In genomic region chr10:33267708-33268107, GRCh38 we compare ENCODE assay signal across 20 cellular contexts.
DNase-seq lines count a peak whose midpoint lies in the region; ATAC-seq and TF ChIP-seq lines count a peak whose summit lies in the region.
"Had no signal": no experiment of that assay in that cellular context is flagged by ENCODE, and none has a peak within 500 bp of the region (broad histone marks: within the 10 kb centered on the region; RNA-seq: fewer than 3 reads in every experiment).

No MANE protein-coding gene starts in this region.

- H3K4me1 ChIP-seq in ACC112 (ENCODE audit: control insufficient read depth, insufficient read depth, low read length, unreplicated experiment), result peaks cover 63% of the 10 kb centered on the region
- peaks cover 13 to 17% of the 10 kb centered on the region in 2 donors for H3K4me1 ChIP-seq in left lung

- H3K27me3 ChIP-seq in ACC112 (ENCODE audit: insufficient read depth, low read length), result no peaks in the 10 kb centered on the region
- no peaks in the 10 kb centered on the region for H3K27me3 ChIP-seq in left lung

- no peak for ATAC-seq in natural killer cell treated with Interleukin-12 subunit alpha and Interleukin-12 subunit beta and Interleukin-15 and Interleukin-18, amount 100 ng/mL, for 72 hours
- no peak for ATAC-seq in left lung
- no peak for ATAC-seq in HG03039 (IDR thresholded peaks at IDR 0.05; ENCODE audit: unreplicated experiment)
- ATAC-seq in GM21619 (IDR thresholded peaks at IDR 0.05; ENCODE audit: unreplicated experiment), result no peak
- no peak for ATAC-seq in activated T-helper 17 cell treated with anti-CD3 and anti-CD28 coated beads, Interleukin-2, amount 50 U/mL, for 72 hours (replicated peaks)
- ATAC-seq: Right ventricle myocardium inferior had no signal

- H3K36me3 Mint-ChIP-seq in chondrocyte (ENCODE audit: low read depth), result peaks cover 11% of the 10 kb centered on the region
- no peaks in the 10 kb centered on the region for H3K36me3 Mint-ChIP-seq in natural killer cell treated with Interleukin-12 subunit alpha and Interleukin-12 subunit beta and Interleukin-15 and Interleukin-18, amount 100 ng/mL, for 72 hours
- H3K36me3 Mint-ChIP-seq in activated T-helper 17 cell treated with anti-CD3 and anti-CD28 coated beads, Interleukin-2, amount 50 U/mL, for 72 hours (ENCODE audit: low read depth), result no peaks in the 10 kb centered on the region

- no peaks in the 10 kb centered on the region for H3K9me3 Mint-ChIP-seq in chondrocyte (ENCODE audit: low read depth)
- H3K9me3 Mint-ChIP-seq in natural killer cell treated with Interleukin-12 subunit alpha and Interleukin-12 subunit beta and Interleukin-15 and Interleukin-18, amount 100 ng/mL, for 72 hours, result no peaks in the 10 kb centered on the region
- no peaks in the 10 kb centered on the region for H3K9me3 Mint-ChIP-seq in activated T-helper 17 cell treated with anti-CD3 and anti-CD28 coated beads, Interleukin-2, amount 50 U/mL, for 72 hours
- H3K9me3 Mint-ChIP-seq: CD8-positive, alpha-beta memory T cell had no signal

- peak; percentile 57 for DNase-seq in NOMO-1 treated with DMSO at 0.1 percent for 48 hours (lab: John Stamatoyannopoulos, UW; ENCODE audit: unreplicated experiment)
- no peak for DNase-seq in chondrocyte (ENCODE audit: low spot score)
- DNase-seq in natural killer cell treated with Interleukin-12 subunit alpha and Interleukin-12 subunit beta and Interleukin-15 and Interleukin-18, amount 100 ng/mL, for 72 hours (ENCODE audit: low spot score), result no peak
- no peak for DNase-seq in left lung
- DNase-seq: ACHN; C1 segment of cervical spinal cord; CD8-positive, alpha-beta memory T cell; H7; MM.1S; NCI-H1105 treated with DMSO at 0.1 percent for 48 hours; NCI-H1694 treated with DMSO at 0.1 percent for 48 hours; NCI-H510A treated with DMSO at 0.1 percent for 48 hours; NCI-H774; PC-9; SW 1271 had no signal

- H2AFZ ChIP-seq in ACC112 (ENCODE audit: low read length, unreplicated experiment), result no peak overlapping the region
- H2AFZ ChIP-seq: PC-9 had no signal

- TF ChIP-seq CTCF in chondrocyte (IDR thresholded peaks at IDR 0.05) (no peak), left lung (IDR thresholded peaks at IDR 0.05) (no peak)

- H3K27ac ChIP-seq in ACC112 (ENCODE audit: low read depth, low read length) (peak overlapping the region; percentile 99), left lung (no peak overlapping the region)
- H3K27ac ChIP-seq: PC-9 had no signal

- H3K27ac Mint-ChIP-seq in chondrocyte (ENCODE audit: unreplicated experiment), result peak overlapping the region; percentile 7
- no peak overlapping the region for H3K27ac Mint-ChIP-seq in natural killer cell treated with Interleukin-12 subunit alpha and Interleukin-12 subunit beta and Interleukin-15 and Interleukin-18, amount 100 ng/mL, for 72 hours
- H3K27ac Mint-ChIP-seq in activated T-helper 17 cell treated with anti-CD3 and anti-CD28 coated beads, Interleukin-2, amount 50 U/mL, for 72 hours, result no peak overlapping the region

- no peak overlapping the region for H3K4me3 Mint-ChIP-seq in chondrocyte (ENCODE audit: unreplicated experiment)
- H3K4me3 Mint-ChIP-seq in natural killer cell treated with Interleukin-12 subunit alpha and Interleukin-12 subunit beta and Interleukin-15 and Interleukin-18, amount 100 ng/mL, for 72 hours, result peak overlapping the region; percentile 4
- H3K4me3 Mint-ChIP-seq in activated T-helper 17 cell treated with anti-CD3 and anti-CD28 coated beads, Interleukin-2, amount 50 U/mL, for 72 hours, result no peak overlapping the region
- H3K4me3 Mint-ChIP-seq: CD8-positive, alpha-beta memory T cell had no signal

- intact Hi-C loops in left lung (cut with DNase I), result no loop called here

- H3K4me3 ChIP-seq in ACC112 (ENCODE audit: low read depth, low read length) (no peak overlapping the region), left lung (no peak overlapping the region)
- H3K4me3 ChIP-seq: PC-9 had no signal

- H3K36me3 ChIP-seq in ACC112 (ENCODE audit: insufficient read depth, low read length), result peaks cover 36% of the 10 kb centered on the region
- peaks cover 0 to 23% of the 10 kb centered on the region in 2 donors for H3K36me3 ChIP-seq in left lung

- H3K4me1 Mint-ChIP-seq in chondrocyte (ENCODE audit: low read depth), result peaks cover 53% of the 10 kb centered on the region
- peaks cover 11 to 17% of the 10 kb centered on the region in 2 donors for H3K4me1 Mint-ChIP-seq in natural killer cell treated with Interleukin-12 subunit alpha and Interleukin-12 subunit beta and Interleukin-15 and Interleukin-18, amount 100 ng/mL, for 72 hours (ENCODE audit: low read depth in 2 of 2)
- peaks cover 15% of the 10 kb centered on the region for H3K4me1 Mint-ChIP-seq in activated T-helper 17 cell treated with anti-CD3 and anti-CD28 coated beads, Interleukin-2, amount 50 U/mL, for 72 hours

- no peaks in the 10 kb centered on the region for H3K9me3 ChIP-seq in left lung

- no peaks in the 10 kb centered on the region for H3K27me3 Mint-ChIP-seq in chondrocyte (ENCODE audit: low read depth)
- peaks cover 7 to 13% of the 10 kb centered on the region in 2 donors for H3K27me3 Mint-ChIP-seq in natural killer cell treated with Interleukin-12 subunit alpha and Interleukin-12 subunit beta and Interleukin-15 and Interleukin-18, amount 100 ng/mL, for 72 hours
- peaks cover 24% of the 10 kb centered on the region for H3K27me3 Mint-ChIP-seq in activated T-helper 17 cell treated with anti-CD3 and anti-CD28 coated beads, Interleukin-2, amount 50 U/mL, for 72 hours

- peaks cover 43% of the 10 kb centered on the region for H3K79me2 ChIP-seq in ACC112 (ENCODE audit: control insufficient read depth, insufficient read depth, low read length, unreplicated experiment)
